Comparison of ENCODE assay signal across 1 cellular context in genomic region chr19:49086296-49086695, GRCh38.
TF ChIP-seq lines count a peak whose summit lies in the region.

No MANE protein-coding gene starts in this region.

TF ChIP-seq in GM23338, 12 proteins besides CTCF, POLR2A, EP300 and RAD21 (continued from another document):
- TF ChIP-seq, protein P1, sequence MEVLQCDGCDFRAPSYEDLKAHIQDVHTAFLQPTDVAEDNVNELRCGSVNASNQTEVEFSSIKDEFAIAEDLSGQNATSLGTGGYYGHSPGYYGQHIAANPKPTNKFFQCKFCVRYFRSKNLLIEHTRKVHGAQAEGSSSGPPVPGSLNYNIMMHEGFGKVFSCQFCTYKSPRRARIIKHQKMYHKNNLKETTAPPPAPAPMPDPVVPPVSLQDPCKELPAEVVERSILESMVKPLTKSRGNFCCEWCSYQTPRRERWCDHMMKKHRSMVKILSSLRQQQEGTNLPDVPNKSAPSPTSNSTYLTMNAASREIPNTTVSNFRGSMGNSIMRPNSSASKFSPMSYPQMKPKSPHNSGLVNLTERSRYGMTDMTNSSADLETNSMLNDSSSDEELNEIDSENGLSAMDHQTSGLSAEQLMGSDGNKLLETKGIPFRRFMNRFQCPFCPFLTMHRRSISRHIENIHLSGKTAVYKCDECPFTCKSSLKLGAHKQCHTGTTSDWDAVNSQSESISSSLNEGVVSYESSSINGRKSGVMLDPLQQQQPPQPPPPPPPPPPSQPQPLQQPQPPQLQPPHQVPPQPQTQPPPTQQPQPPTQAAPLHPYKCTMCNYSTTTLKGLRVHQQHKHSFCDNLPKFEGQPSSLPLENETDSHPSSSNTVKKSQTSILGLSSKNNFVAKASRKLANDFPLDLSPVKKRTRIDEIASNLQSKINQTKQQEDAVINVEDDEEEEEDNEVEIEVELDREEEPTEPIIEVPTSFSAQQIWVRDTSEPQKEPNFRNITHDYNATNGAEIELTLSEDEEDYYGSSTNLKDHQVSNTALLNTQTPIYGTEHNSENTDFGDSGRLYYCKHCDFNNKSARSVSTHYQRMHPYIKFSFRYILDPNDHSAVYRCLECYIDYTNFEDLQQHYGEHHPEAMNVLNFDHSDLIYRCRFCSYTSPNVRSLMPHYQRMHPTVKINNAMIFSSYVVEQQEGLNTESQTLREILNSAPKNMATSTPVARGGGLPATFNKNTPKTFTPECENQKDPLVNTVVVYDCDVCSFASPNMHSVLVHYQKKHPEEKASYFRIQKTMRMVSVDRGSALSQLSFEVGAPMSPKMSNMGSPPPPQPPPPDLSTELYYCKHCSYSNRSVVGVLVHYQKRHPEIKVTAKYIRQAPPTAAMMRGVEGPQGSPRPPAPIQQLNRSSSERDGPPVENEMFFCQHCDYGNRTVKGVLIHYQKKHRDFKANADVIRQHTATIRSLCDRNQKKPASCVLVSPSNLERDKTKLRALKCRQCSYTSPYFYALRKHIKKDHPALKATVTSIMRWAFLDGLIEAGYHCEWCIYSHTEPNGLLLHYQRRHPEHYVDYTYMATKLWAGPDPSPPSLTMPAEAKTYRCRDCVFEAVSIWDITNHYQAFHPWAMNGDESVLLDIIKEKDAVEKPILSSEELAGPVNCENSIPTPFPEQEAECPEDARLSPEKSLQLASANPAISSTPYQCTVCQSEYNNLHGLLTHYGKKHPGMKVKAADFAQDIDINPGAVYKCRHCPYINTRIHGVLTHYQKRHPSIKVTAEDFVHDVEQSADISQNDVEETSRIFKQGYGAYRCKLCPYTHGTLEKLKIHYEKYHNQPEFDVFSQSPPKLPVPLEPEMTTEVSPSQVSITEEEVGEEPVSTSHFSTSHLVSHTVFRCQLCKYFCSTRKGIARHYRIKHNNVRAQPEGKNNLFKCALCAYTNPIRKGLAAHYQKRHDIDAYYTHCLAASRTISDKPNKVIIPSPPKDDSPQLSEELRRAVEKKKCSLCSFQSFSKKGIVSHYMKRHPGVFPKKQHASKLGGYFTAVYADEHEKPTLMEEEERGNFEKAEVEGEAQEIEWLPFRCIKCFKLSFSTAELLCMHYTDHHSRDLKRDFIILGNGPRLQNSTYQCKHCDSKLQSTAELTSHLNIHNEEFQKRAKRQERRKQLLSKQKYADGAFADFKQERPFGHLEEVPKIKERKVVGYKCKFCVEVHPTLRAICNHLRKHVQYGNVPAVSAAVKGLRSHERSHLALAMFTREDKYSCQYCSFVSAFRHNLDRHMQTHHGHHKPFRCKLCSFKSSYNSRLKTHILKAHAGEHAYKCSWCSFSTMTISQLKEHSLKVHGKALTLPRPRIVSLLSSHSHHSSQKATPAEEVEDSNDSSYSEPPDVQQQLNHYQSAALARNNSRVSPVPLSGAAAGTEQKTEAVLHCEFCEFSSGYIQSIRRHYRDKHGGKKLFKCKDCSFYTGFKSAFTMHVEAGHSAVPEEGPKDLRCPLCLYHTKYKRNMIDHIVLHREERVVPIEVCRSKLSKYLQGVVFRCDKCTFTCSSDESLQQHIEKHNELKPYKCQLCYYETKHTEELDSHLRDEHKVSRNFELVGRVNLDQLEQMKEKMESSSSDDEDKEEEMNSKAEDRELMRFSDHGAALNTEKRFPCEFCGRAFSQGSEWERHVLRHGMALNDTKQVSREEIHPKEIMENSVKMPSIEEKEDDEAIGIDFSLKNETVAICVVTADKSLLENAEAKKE (CRISPR knock-in tag; IDR thresholded peaks at IDR 0.05): no peak
- no peak for TF ChIP-seq STAT1 (IDR thresholded peaks at IDR 0.05; ENCODE audit: unreplicated experiment)
TF ChIP-seq in GM23338: peak in this region for 0.
